Comparison of ENCODE assay signal across 9 cellular contexts in genomic region chr15:63909819-63910437, GRCh38.
A peak's percentile ranks its signal among the peaks of the same experiment; 100 is the strongest.
DNase-seq lines count a peak whose midpoint lies in the region; ATAC-seq lines count a peak whose summit lies in the region.
"Had no signal": no experiment of that assay in that cellular context is flagged by ENCODE, and none has a peak within 500 bp of the region (broad histone marks: within the 10 kb centered on the region; RNA-seq: fewer than 3 reads in every experiment).

No MANE protein-coding gene starts in this region.

- H3K4me3 ChIP-seq in HAP-1 = no peak overlapping the region

- H3K9me3 Mint-ChIP-seq in activated CD8-positive, alpha-beta T cell treated with anti-CD3 and anti-CD28 coated beads, Interleukin-2, amount 10 ng/mL, durations not matched to agents 7 days and 5 days (ENCODE audit: insufficient read depth) = no peaks in the 10 kb centered on the region
- H3K9me3 Mint-ChIP-seq: T-helper 1 cell treated with Interleukin-12 subunit alpha and Interleukin-12 subunit beta and Interleukin-4 antibody, amounts not matched to agents 30 μg/mL and 1 μg/mL, for 36 hours had no signal

- no peaks in the 10 kb centered on the region for H3K36me3 ChIP-seq in HAP-1 (replicated peaks)

- H3K36me3 Mint-ChIP-seq in activated CD8-positive, alpha-beta T cell treated with anti-CD3 and anti-CD28 coated beads, Interleukin-2, amount 10 ng/mL, durations not matched to agents 7 days and 5 days (ENCODE audit: low read depth) = no peaks in the 10 kb centered on the region

- no peaks in the 10 kb centered on the region for H3K27me3 ChIP-seq in HAP-1 (ENCODE audit: low read depth)

- no peaks in the 10 kb centered on the region for H3K9me3 ChIP-seq in HAP-1

- H3K27ac Mint-ChIP-seq in activated CD8-positive, alpha-beta T cell treated with anti-CD3 and anti-CD28 coated beads, Interleukin-2, amount 10 ng/mL, durations not matched to agents 7 days and 5 days = no peak overlapping the region
- H3K27ac Mint-ChIP-seq: T-helper 1 cell treated with Interleukin-12 subunit alpha and Interleukin-12 subunit beta and Interleukin-4 antibody, amounts not matched to agents 30 μg/mL and 1 μg/mL, for 36 hours had no signal

- ATAC-seq in activated CD8-positive, alpha-beta T cell treated with anti-CD3 and anti-CD28 coated beads, Interleukin-2, amount 10 ng/mL, durations not matched to agents 7 days and 5 days = no peak
- no peak for ATAC-seq in GM18520 (IDR thresholded peaks at IDR 0.05; ENCODE audit: unreplicated experiment)

- H3K27me3 Mint-ChIP-seq in activated CD8-positive, alpha-beta T cell treated with anti-CD3 and anti-CD28 coated beads, Interleukin-2, amount 10 ng/mL, durations not matched to agents 7 days and 5 days (ENCODE audit: low read depth) = no peaks in the 10 kb centered on the region

- H3K4me3 Mint-ChIP-seq in activated CD8-positive, alpha-beta T cell treated with anti-CD3 and anti-CD28 coated beads, Interleukin-2, amount 10 ng/mL, durations not matched to agents 7 days and 5 days = no peak overlapping the region
- H3K4me3 Mint-ChIP-seq: T-helper 1 cell treated with Interleukin-12 subunit alpha and Interleukin-12 subunit beta and Interleukin-4 antibody, amounts not matched to agents 30 μg/mL and 1 μg/mL, for 36 hours had no signal

- POLR2A ChIA-PET in activated CD8-positive, alpha-beta T cell treated with anti-CD3 and anti-CD28 coated beads, Interleukin-2, amount 10 ng/mL, durations not matched to agents 7 days and 5 days (lab: Charles Lee) = no interaction called here

- 0 out of 2 replicates have a peak, but pooled peaks cover 5% of the 10 kb centered on the region for H3K4me1 ChIP-seq in HAP-1

- peaks cover 27% of the 10 kb centered on the region for H3K4me1 Mint-ChIP-seq in activated CD8-positive, alpha-beta T cell treated with anti-CD3 and anti-CD28 coated beads, Interleukin-2, amount 10 ng/mL, durations not matched to agents 7 days and 5 days (ENCODE audit: low read depth)

- in situ Hi-C loops in HAP-1 (cut with MboI; ENCODE audit: low sequenced_read_pairs) = no loop called here

- DNase-seq in M059J (ENCODE audit: low read depth) (peak; percentile 90), brain pericyte (ENCODE audit: low read depth, low spot score) (peak; percentile 75), left kidney (ENCODE audit: low read depth, low spot score) (peak; percentile 82), stromal cell of bone marrow (ENCODE audit: low read depth) (peak; percentile 72), HAP-1 (ENCODE audit: low spot score in 2 of 2) (no peak)
- DNase-seq in activated CD8-positive, alpha-beta T cell treated with anti-CD3 and anti-CD28 coated beads, Interleukin-2, amount 10 ng/mL, durations not matched to agents 7 days and 5 days = no peak
- DNase-seq: stimulated activated naive CD4-positive, alpha-beta T cell had no signal

- CTCF ChIA-PET in activated CD8-positive, alpha-beta T cell treated with anti-CD3 and anti-CD28 coated beads, Interleukin-2, amount 10 ng/mL, durations not matched to agents 7 days and 5 days (lab: Charles Lee) = interaction anchor here (1.1 to 2.4 kb wide), 3 partner anchors 11 to 100 kb away, joined by 3 to 7 read pairs (median 3); no protein-coding TSS in a partner anchor

Comparison
In these comparisons a context has a peak if more than half of its experiments do, and no peak if none do; other contexts are left out.
1. DNase-seq: peak in M059J (single experiment), brain pericyte (single experiment), left kidney (single experiment) and stromal cell of bone marrow (single experiment); none in activated CD8-positive, alpha-beta T cell treated with anti-CD3 and anti-CD28 coated beads, Interleukin-2, amount 10 ng/mL, durations not matched to agents 7 days and 5 days (single experiment) and HAP-1 (0 of 2).